10 cellular contexts compared by ENCODE assay signal in genomic region chr16:67235816-67236547, GRCh38. TPM values are rescaled to one million over a fixed set of nuclear protein-coding genes. Genes with fewer than 3 reads are reported as not detected.
A peak's percentile ranks its signal among the peaks of the same experiment; 100 is the strongest.
DNase-seq lines count a peak whose midpoint lies in the region; ATAC-seq, FAIRE-seq and TF ChIP-seq lines count a peak whose summit lies in the region.
"Had no signal": no experiment of that assay in that cellular context is flagged by ENCODE, and none has a peak within 500 bp of the region (broad histone marks: within the 10 kb centered on the region; RNA-seq: fewer than 3 reads in every experiment).

No MANE protein-coding gene starts in this region.

- H3K27me3 Mint-ChIP-seq in activated T-cell treated with anti-CD3 and anti-CD28 coated beads, Interleukin-2, amount 50 U/mL, for 24 hours = no peaks in the 10 kb centered on the region
- H3K27me3 Mint-ChIP-seq in T-helper 1 cell treated with Interleukin-12 subunit alpha and Interleukin-12 subunit beta and Interleukin-4 antibody, amounts not matched to agents 30 μg/mL and 1 μg/mL, for 36 hours (ENCODE audit: low read depth) = no peaks in the 10 kb centered on the region

- H2AFZ ChIP-seq in GM12878 (ENCODE audit: control insufficient read depth, low read depth, low read length) = no peak overlapping the region
- H2AFZ ChIP-seq in PC-3 (ENCODE audit: low read length) = no peak overlapping the region

- TF ChIP-seq CTCF in GM12878 (IDR thresholded peaks at IDR 0.05 in 2 of 3, conservative IDR thresholded peaks at IDR 0.05 in 1 of 3; ENCODE audit: control insufficient read depth in 2 of 3, extremely low read depth in 1 of 3, insufficient read depth in 1 of 3, low read depth in 3 of 3, low read length in 3 of 3) (no peak), PC-3 (conservative IDR thresholded peaks at IDR 0.05; ENCODE audit: low read depth, low read length) (no peak)

- H3K9me3 ChIP-seq in GM12878 (replicated peaks; ENCODE audit: control insufficient read depth, insufficient read depth, low read length) (no peaks in the 10 kb centered on the region), skeletal muscle tissue (ENCODE audit: control insufficient read depth in 3 of 3, low read length in 3 of 3) (no peaks in the 10 kb centered on the region), PC-3 (ENCODE audit: low read length) (no peaks in the 10 kb centered on the region)
- H3K9me3 ChIP-seq: MG63, ovary had no signal

- 85% methylated on average over 8 of the region's 17 CpGs for WGBS in GM12878 (ENCODE audit: insufficient coverage, insufficient replicate concordance, low lambda C conversion rate, missing lambda C conversion rate)

- SMC1A ChIA-PET in GM12878 (lab: Charles Lee; ENCODE audit: uncharacterized antibody, unreplicated experiment) = interaction anchor here (2.1 kb wide), 1 partner anchor 9 kb away, joined by 8 read pairs; the partner anchor contains the start of gene TMEM208

- TF ChIP-seq RAD21 in GM12878 (IDR thresholded peaks at IDR 0.05; ENCODE audit: insufficient read depth, low read depth, low read length) = no peak

- no peak overlapping the region for H3K4me2 ChIP-seq in GM12878 (ENCODE audit: control insufficient read depth, insufficient read depth)
- H3K4me2 ChIP-seq in PC-3 (ENCODE audit: low read length) = no peak overlapping the region

- peak overlapping the region; percentile 57 for H3K4me3 Mint-ChIP-seq in activated T-cell treated with anti-CD3 and anti-CD28 coated beads, Interleukin-2, amount 50 U/mL, for 24 hours
- H3K4me3 Mint-ChIP-seq in T-helper 1 cell treated with Interleukin-12 subunit alpha and Interleukin-12 subunit beta and Interleukin-4 antibody, amounts not matched to agents 30 μg/mL and 1 μg/mL, for 36 hours = peak overlapping the region; percentile 58

- H3K79me2 ChIP-seq in GM12878 (ENCODE audit: control insufficient read depth, insufficient read depth, low read length) = no peaks in the 10 kb centered on the region; the same call in 1 of the 2 replicates
- peaks cover 17% of the 10 kb centered on the region for H3K79me2 ChIP-seq in PC-3 (ENCODE audit: low read length)

- no peak for DNase-seq in activated T-cell treated with anti-CD3 and anti-CD28 coated beads, Interleukin-2, amount 50 U/mL, for 24 hours
- DNase-seq in activated T-cell treated with anti-CD3 and anti-CD28 coated beads, Interleukin-2, amount 50 U/mL, for 1 hour = no peak
- DNase-seq in GM12878 (ENCODE audit: low read depth, low spot score) (no peak), PC-3 (no peak), Right ventricle myocardium superior (no peak), ecto neural progenitor cell (ENCODE audit: low spot score) (no peak)

- H4K20me1 ChIP-seq in GM12878 (ENCODE audit: control insufficient read depth, insufficient read depth) (no peaks in the 10 kb centered on the region), PC-3 (ENCODE audit: low read length) (no peaks in the 10 kb centered on the region)

- H3K9ac ChIP-seq in GM12878 (ENCODE audit: control insufficient read depth, insufficient read depth, low read length) (no peak overlapping the region), skeletal muscle tissue (ENCODE audit: low read depth in 1 of 3, low read length in 3 of 3) (peak overlapping the region in 1 of 3 donors; percentile 33), PC-3 (ENCODE audit: low read length) (no peak overlapping the region)

- H3K4me3 ChIP-seq in GM12878 (no peak overlapping the region), skeletal muscle tissue (ENCODE audit: low read length in 3 of 3) (no peak overlapping the region), PC-3 (ENCODE audit: low read length) (no peak overlapping the region)
- H3K4me3 ChIP-seq: MG63, ovary had no signal

- CTCF ChIA-PET in GM12878 (lab: Yijun Ruan, JAX) (interaction anchor here (1.4 kb wide), 1 partner anchor 10 kb away, joined by 5 read pairs; the partner anchor contains the start of gene TMEM208), PC-3 (lab: Charles Lee) (no interaction called here)

- H3K27ac Mint-ChIP-seq in activated T-cell treated with anti-CD3 and anti-CD28 coated beads, Interleukin-2, amount 50 U/mL, for 24 hours = peak overlapping the region; percentile 93
- peak overlapping the region; percentile 83 for H3K27ac Mint-ChIP-seq in T-helper 1 cell treated with Interleukin-12 subunit alpha and Interleukin-12 subunit beta and Interleukin-4 antibody, amounts not matched to agents 30 μg/mL and 1 μg/mL, for 36 hours

- H3F3A ChIP-seq in PC-3 (ENCODE audit: low read length, unreplicated experiment) = no peaks in the 10 kb centered on the region

- FAIRE-seq in GM12878 (lab: Jason Lieb, UNC) = no peak

- TF ChIP-seq POLR2A in GM12878 (IDR thresholded peaks at IDR 0.05; ENCODE audit: low read depth, low read length) = peak; percentile 54

- POLR2A ChIA-PET in GM12878 (lab: Charles Lee) = interaction anchor here (0.8 kb wide), 1 partner anchor 8 kb away, joined by 3 read pairs; no protein-coding TSS in a partner anchor
- POLR2A ChIA-PET in PC-3 (lab: Charles Lee; ENCODE audit: unreplicated experiment) = no interaction called here

- H3K27ac ChIP-seq in GM12878 (ENCODE audit: control insufficient read depth, insufficient read depth) = no peak overlapping the region
- peak overlapping the region; percentile 15 for H3K27ac ChIP-seq in skeletal muscle tissue (ENCODE audit: low read depth, low read length)
- no peak overlapping the region for H3K27ac ChIP-seq in PC-3 (ENCODE audit: low read length)
- H3K27ac ChIP-seq: ovary had no signal

- BruUV-seq in GM12878 (replicated peaks; lab: Mats Ljungman, UMichigan) (no TSS peak), PC-3 (replicated peaks; lab: Mats Ljungman, UMichigan) (no TSS peak)

- in situ Hi-C loops in GM12878 (cut with MboI) = no loop called here

- no peaks in the 10 kb centered on the region for H3K9me2 ChIP-seq in PC-3 (replicated peaks; ENCODE audit: low read length)

- H3K36me3 Mint-ChIP-seq in activated T-cell treated with anti-CD3 and anti-CD28 coated beads, Interleukin-2, amount 50 U/mL, for 24 hours (ENCODE audit: low read depth) = peaks cover 90% of the 10 kb centered on the region
- H3K36me3 Mint-ChIP-seq in T-helper 1 cell treated with Interleukin-12 subunit alpha and Interleukin-12 subunit beta and Interleukin-4 antibody, amounts not matched to agents 30 μg/mL and 1 μg/mL, for 36 hours (ENCODE audit: low read depth) = peaks cover 30% of the 10 kb centered on the region

- H3K27me3 ChIP-seq in GM12878 (replicated peaks in 1 of 2; ENCODE audit: control insufficient read depth in 2 of 2, insufficient read depth in 2 of 2, low read length in 1 of 2) (no peaks in the 10 kb centered on the region), skeletal muscle tissue (ENCODE audit: control insufficient read depth in 3 of 3, insufficient read depth in 3 of 3, low read length in 3 of 3) (no peaks in the 10 kb centered on the region), PC-3 (ENCODE audit: low read length) (no peaks in the 10 kb centered on the region)
- H3K27me3 ChIP-seq: MG63, ovary had no signal

- intact Hi-C loops in GM12878 (cut with micrococcal nuclease; ENCODE audit: unreplicated experiment) (no loop called here), PC-3 (cut with micrococcal nuclease) (no loop called here), Right ventricle myocardium superior (cut with DNase I) (no loop called here)

- ATAC-seq in GM12878 (no peak), PC-3 (no peak), Right ventricle myocardium superior (ENCODE audit: poor library complexity) (no peak)

- H3K9me3 Mint-ChIP-seq in activated T-cell treated with anti-CD3 and anti-CD28 coated beads, Interleukin-2, amount 50 U/mL, for 24 hours = no peaks in the 10 kb centered on the region
- no peaks in the 10 kb centered on the region for H3K9me3 Mint-ChIP-seq in T-helper 1 cell treated with Interleukin-12 subunit alpha and Interleukin-12 subunit beta and Interleukin-4 antibody, amounts not matched to agents 30 μg/mL and 1 μg/mL, for 36 hours

- RAD21 ChIA-PET in GM12878 (lab: Charles Lee; ENCODE audit: unreplicated experiment) = no interaction called here

- H3K4me1 Mint-ChIP-seq in activated T-cell treated with anti-CD3 and anti-CD28 coated beads, Interleukin-2, amount 50 U/mL, for 24 hours (ENCODE audit: low read depth) = peaks cover 8% of the 10 kb centered on the region
- peaks cover 18% of the 10 kb centered on the region for H3K4me1 Mint-ChIP-seq in T-helper 1 cell treated with Interleukin-12 subunit alpha and Interleukin-12 subunit beta and Interleukin-4 antibody, amounts not matched to agents 30 μg/mL and 1 μg/mL, for 36 hours (ENCODE audit: low read depth)

- H3K4me1 ChIP-seq in GM12878 (ENCODE audit: control insufficient read depth, insufficient read depth, low read length) (no peaks in the 10 kb centered on the region), skeletal muscle tissue (ENCODE audit: control insufficient read depth in 3 of 3, insufficient read depth in 3 of 3, low read length in 3 of 3) (peaks cover 33 to 45% (median 42%) of the 10 kb centered on the region in 3 donors), PC-3 (ENCODE audit: insufficient read depth, low read length) (peaks cover 7% of the 10 kb centered on the region)

- no peak for TF ChIP-seq EP300 in GM12878 (IDR thresholded peaks at IDR 0.05; ENCODE audit: borderline replicate concordance in 1 of 2, control insufficient read depth in 1 of 2, low read depth in 2 of 2, low read length in 2 of 2)

- H3K36me3 ChIP-seq in GM12878 (ENCODE audit: control insufficient read depth in 2 of 2, insufficient read depth in 2 of 2, low read length in 1 of 2) (peaks cover 26 to 42% of the 10 kb centered on the region in 2 experiments; a peak in 3 of 4 replicates), skeletal muscle tissue (ENCODE audit: control insufficient read depth in 3 of 3, insufficient read depth in 3 of 3, low read length in 3 of 3) (peaks cover 68 to 76% (median 70%) of the 10 kb centered on the region in 3 donors), PC-3 (ENCODE audit: low read depth, low read length) (peaks cover 27% of the 10 kb centered on the region)
- H3K36me3 ChIP-seq: ovary had no signal

RNA-seq across cellular contexts. Expression of gene TMEM208, which starts 9.1 kb away (rescaled TPM):
- total RNA-seq in GM12878 (2013; cell fraction: nucleolus; rRNA removed) = 22.6 and 25.6 TPM in 2 replicates
- total RNA-seq in GM12878 (2014; rRNA removed) (37.9 and 48.4 TPM in 2 replicates), GM12878 (2014; rRNA removed; fragmentation: Illumina TruSeq; extraction: Trizol) (34.1 and 35.0 TPM in 2 replicates), GM12878 (2021) (45.9 and 46.8 TPM in 2 replicates), skeletal muscle tissue (24.5 TPM), PC-3 (2014; rRNA removed) (35.4 and 36.6 TPM in 2 replicates), Right ventricle myocardium superior (11.0 TPM)
- polyA plus RNA-seq in GM12878 (2011; ENCODE audit: low read depth) = 30.4 TPM
- polyA plus RNA-seq in GM12878 (2011; rRNA removed) (27.8 and 39.4 TPM in 2 replicates), GM12878 (2014; fragmentation: Illumina TruSeq; extraction: Trizol) (25.1 and 42.6 TPM in 2 replicates), GM12878 (2014; fragmentation: Nextera tagmentation; extraction: Ambion mirVana) (100 to 1,000 TPM; 169 to 244 TPM), GM12878 (2014; rRNA removed) (51.1 and 59.8 TPM in 2 replicates), GM12878 (2016; fragmentation: Nextera tagmentation; extraction: Ambion mirVana) (100 to 1,000 TPM; 128 to 143 TPM)
- 57.1 and 59.1 TPM in 2 replicates for polyA plus RNA-seq in GM12878 (2011; cell fraction: cytosol; rRNA removed)
- 37.1 and 38.2 TPM in 2 replicates for polyA plus RNA-seq in GM12878 (2011; cell fraction: nucleus; rRNA removed)
- polyA plus RNA-seq in GM12878 (2012) = 48.9 and 50.2 TPM in 2 replicates
- 26.0 and 46.0 TPM in 2 replicates for polyA minus RNA-seq in GM12878 (2011; rRNA and poly(A)+ RNA removed)
- 6.2 and 8.0 TPM in 2 replicates for polyA minus RNA-seq in GM12878 (2011; cell fraction: cytosol; rRNA and poly(A)+ RNA removed)
- polyA minus RNA-seq in GM12878 (2011; cell fraction: nucleus; rRNA and poly(A)+ RNA removed) = 17.3 and 30.6 TPM in 2 replicates

RNA-seq across cellular contexts. Expression of gene FHOD1, which starts 11.3 kb away (rescaled TPM):
- 48.1 and 49.7 TPM in 2 replicates for total RNA-seq in GM12878 (2013; cell fraction: nucleolus; rRNA removed)
- total RNA-seq in GM12878 (2014; rRNA removed) (26.0 and 31.7 TPM in 2 replicates), GM12878 (2014; rRNA removed; fragmentation: Illumina TruSeq; extraction: Trizol) (8.9 and 10.6 TPM in 2 replicates), GM12878 (2021) (65.6 and 65.7 TPM in 2 replicates), skeletal muscle tissue (5.2 TPM), PC-3 (2014; rRNA removed) (45.5 and 57.1 TPM in 2 replicates), Right ventricle myocardium superior (13.5 TPM)
- polyA plus RNA-seq in GM12878 (2011; ENCODE audit: low read depth) = 18.0 TPM
- polyA plus RNA-seq in GM12878 (2011; rRNA removed) (11.7 and 20.9 TPM in 2 replicates), GM12878 (2014; fragmentation: Illumina TruSeq; extraction: Trizol) (10.0 and 18.5 TPM in 2 replicates), GM12878 (2014; fragmentation: Nextera tagmentation; extraction: Ambion mirVana) (10 to 100 TPM in 1 of 2 experiments, 1 to 10 TPM in 1; 9.0 to 17.7 TPM), GM12878 (2014; rRNA removed) (35.6 and 45.2 TPM in 2 replicates), GM12878 (2016; fragmentation: Nextera tagmentation; extraction: Ambion mirVana) (10 to 100 TPM; 13.6 to 14.4 TPM)
- polyA plus RNA-seq in GM12878 (2011; cell fraction: cytosol; rRNA removed) = 21.3 and 24.3 TPM in 2 replicates
- 229 and 274 TPM in 2 replicates for polyA plus RNA-seq in GM12878 (2011; cell fraction: nucleus; rRNA removed)
- 28.8 and 33.4 TPM in 2 replicates for polyA plus RNA-seq in GM12878 (2012)
- polyA minus RNA-seq in GM12878 (2011; rRNA and poly(A)+ RNA removed) = 17.7 and 20.1 TPM in 2 replicates
- polyA minus RNA-seq in GM12878 (2011; cell fraction: cytosol; rRNA and poly(A)+ RNA removed) = 13.9 and 23.9 TPM in 2 replicates
- polyA minus RNA-seq in GM12878 (2011; cell fraction: nucleus; rRNA and poly(A)+ RNA removed) = 22.0 and 39.2 TPM in 2 replicates

RNA-seq across cellular contexts. Expression of gene SLC9A5, which starts 12.8 kb away (rescaled TPM):
- 4.8 and 5.2 TPM in 2 replicates for total RNA-seq in GM12878 (2013; cell fraction: nucleolus; rRNA removed)
- 1.3 and 2.0 TPM in 2 replicates for total RNA-seq in GM12878 (2014; rRNA removed)
- 0.85 and 1.1 TPM in 2 replicates for total RNA-seq in GM12878 (2014; rRNA removed; fragmentation: Illumina TruSeq; extraction: Trizol)
- total RNA-seq in GM12878 (2021) = 2.4 and 3.2 TPM in 2 replicates
- polyA plus RNA-seq in GM12878 (2011; ENCODE audit: low read depth) = 0.75 TPM
- polyA plus RNA-seq in GM12878 (2011; rRNA removed) = 4.8 and 5.7 TPM in 2 replicates
- polyA plus RNA-seq in GM12878 (2011; cell fraction: cytosol; rRNA removed) = 6.0 and 7.4 TPM in 2 replicates
- 41.4 and 46.4 TPM in 2 replicates for polyA plus RNA-seq in GM12878 (2011; cell fraction: nucleus; rRNA removed)
- polyA plus RNA-seq in GM12878 (2012) = 1.8 and 1.9 TPM in 2 replicates
- 1.1 and 1.5 TPM in 2 replicates for polyA plus RNA-seq in GM12878 (2014; fragmentation: Illumina TruSeq; extraction: Trizol)
- polyA plus RNA-seq in GM12878 (2014; fragmentation: Nextera tagmentation; extraction: Ambion mirVana) = under 1 TPM; 0.26 to 0.27 TPM
- 2.3 and 2.7 TPM in 2 replicates for polyA plus RNA-seq in GM12878 (2014; rRNA removed)
- polyA plus RNA-seq in GM12878 (2016; fragmentation: Nextera tagmentation; extraction: Ambion mirVana) = 1 to 10 TPM; 1.4 to 1.5 TPM
- 3.9 and 7.1 TPM in 2 replicates for polyA minus RNA-seq in GM12878 (2011; rRNA and poly(A)+ RNA removed)
- polyA minus RNA-seq in GM12878 (2011; cell fraction: cytosol; rRNA and poly(A)+ RNA removed) = 0.67 and 1.6 TPM in 2 replicates
- 10.3 and 10.4 TPM in 2 replicates for polyA minus RNA-seq in GM12878 (2011; cell fraction: nucleus; rRNA and poly(A)+ RNA removed)
- total RNA-seq in skeletal muscle tissue = not detected
- 0.81 and 1.1 TPM in 2 replicates for total RNA-seq in PC-3 (2014; rRNA removed)
- total RNA-seq in Right ventricle myocardium superior = 0.83 TPM

RNA-seq across cellular contexts. Expression of gene ELMO3, which starts 37.1 kb away (rescaled TPM):
- total RNA-seq in GM12878 (2013; cell fraction: nucleolus; rRNA removed) = 7.4 and 7.7 TPM in 2 replicates
- total RNA-seq in GM12878 (2014; rRNA removed) = 2.9 and 3.3 TPM in 2 replicates
- 0.83 and 0.85 TPM in 2 replicates for total RNA-seq in GM12878 (2014; rRNA removed; fragmentation: Illumina TruSeq; extraction: Trizol)
- total RNA-seq in GM12878 (2021) = 4.7 TPM in 2 replicates
- polyA plus RNA-seq in GM12878 (2011; ENCODE audit: low read depth) = 0.55 TPM
- polyA plus RNA-seq in GM12878 (2011; rRNA removed) = 1.4 and 2.3 TPM in 2 replicates
- 2.3 and 4.2 TPM in 2 replicates for polyA plus RNA-seq in GM12878 (2011; cell fraction: cytosol; rRNA removed)
- polyA plus RNA-seq in GM12878 (2011; cell fraction: nucleus; rRNA removed) = 33.6 and 41.6 TPM in 2 replicates
- 2.2 and 2.3 TPM in 2 replicates for polyA plus RNA-seq in GM12878 (2012)
- polyA plus RNA-seq in GM12878 (2014; fragmentation: Illumina TruSeq; extraction: Trizol) = 0.08 and 0.46 TPM in 2 replicates
- under 1 TPM in 1 of 2 experiments, not detected in 1; 0.05 TPM for polyA plus RNA-seq in GM12878 (2014; fragmentation: Nextera tagmentation; extraction: Ambion mirVana)
- 4.2 and 4.6 TPM in 2 replicates for polyA plus RNA-seq in GM12878 (2014; rRNA removed)
- under 1 TPM; 0.64 to 0.96 TPM for polyA plus RNA-seq in GM12878 (2016; fragmentation: Nextera tagmentation; extraction: Ambion mirVana)
- 0.44 and 1.9 TPM in 2 replicates for polyA minus RNA-seq in GM12878 (2011; rRNA and poly(A)+ RNA removed)
- 0.80 TPM in 1 of 2 replicates, not detected in the other for polyA minus RNA-seq in GM12878 (2011; cell fraction: cytosol; rRNA and poly(A)+ RNA removed)
- 4.0 and 7.6 TPM in 2 replicates for polyA minus RNA-seq in GM12878 (2011; cell fraction: nucleus; rRNA and poly(A)+ RNA removed)
- total RNA-seq in skeletal muscle tissue = not detected
- total RNA-seq in PC-3 (2014; rRNA removed) = 1.6 and 2.2 TPM in 2 replicates
- total RNA-seq in Right ventricle myocardium superior = 0.54 TPM

RNA-seq across cellular contexts. Expression of gene PLEKHG4, which starts 43.4 kb away (rescaled TPM):
- total RNA-seq in GM12878 (2013; cell fraction: nucleolus; rRNA removed) = 2.0 and 3.3 TPM in 2 replicates
- 0.93 and 2.6 TPM in 2 replicates for total RNA-seq in GM12878 (2014; rRNA removed)
- total RNA-seq in GM12878 (2014; rRNA removed; fragmentation: Illumina TruSeq; extraction: Trizol) = 0.69 and 0.98 TPM in 2 replicates
- total RNA-seq in GM12878 (2021) = 1.0 and 3.1 TPM in 2 replicates
- 0.24 TPM for polyA plus RNA-seq in GM12878 (2011; ENCODE audit: low read depth)
- 0.59 and 1.4 TPM in 2 replicates for polyA plus RNA-seq in GM12878 (2011; rRNA removed)
- 2.4 and 3.0 TPM in 2 replicates for polyA plus RNA-seq in GM12878 (2011; cell fraction: cytosol; rRNA removed)
- polyA plus RNA-seq in GM12878 (2011; cell fraction: nucleus; rRNA removed) = 15.8 and 16.0 TPM in 2 replicates
- polyA plus RNA-seq in GM12878 (2012) = 0.39 and 0.42 TPM in 2 replicates
- polyA plus RNA-seq in GM12878 (2014; fragmentation: Illumina TruSeq; extraction: Trizol) = 0.54 TPM in 1 of 2 replicates, not detected in the other
- under 1 TPM; 0.14 to 0.24 TPM for polyA plus RNA-seq in GM12878 (2014; fragmentation: Nextera tagmentation; extraction: Ambion mirVana)
- polyA plus RNA-seq in GM12878 (2014; rRNA removed) = 1.7 and 1.8 TPM in 2 replicates
- polyA plus RNA-seq in GM12878 (2016; fragmentation: Nextera tagmentation; extraction: Ambion mirVana) = 1 to 10 TPM in 1 of 2 experiments, under 1 TPM in 1; 0.64 to 1.1 TPM
- 0.88 and 1.8 TPM in 2 replicates for polyA minus RNA-seq in GM12878 (2011; rRNA and poly(A)+ RNA removed)
- 2.1 and 5.0 TPM in 2 replicates for polyA minus RNA-seq in GM12878 (2011; cell fraction: cytosol; rRNA and poly(A)+ RNA removed)
- 3.3 and 4.5 TPM in 2 replicates for polyA minus RNA-seq in GM12878 (2011; cell fraction: nucleus; rRNA and poly(A)+ RNA removed)
- total RNA-seq in skeletal muscle tissue = 7.3 TPM
- 8.9 and 15.6 TPM in 2 replicates for total RNA-seq in PC-3 (2014; rRNA removed)
- 0.89 TPM for total RNA-seq in Right ventricle myocardium superior
